9 cellular contexts compared by ENCODE assay signal in genomic region chr2:111173856-111174255, GRCh38.
"Had no signal": no experiment of that assay in that cellular context is flagged by ENCODE, and none has a peak within 500 bp of the region (broad histone marks: within the 10 kb centered on the region; RNA-seq: fewer than 3 reads in every experiment).

No MANE protein-coding gene starts in this region.

- H3K9me3 Mint-ChIP-seq: GM23338, H9, HFFc6 had no signal

- H3K4me2 ChIP-seq: GM23338 had no signal

- H3K9me3 ChIP-seq: HAP-1 had no signal

- H3K27ac ChIP-seq: GM23248 had no signal

- DNase-seq: GM23248, GOT3, H7, H9, HCEC 1CT, HFFc6 had no signal

- H3K27ac Mint-ChIP-seq: GM23338, H9, HFFc6 had no signal

- H2AFZ ChIP-seq: GM23248 had no signal

- ATAC-seq: GM23338, HCT116 had no signal

- H3K4me3 Mint-ChIP-seq: GM23338, H9, HFFc6 had no signal

- H3K4me3 ChIP-seq: GM23248, GM23338, HAP-1 had no signal

- H3K4me1 ChIP-seq: HAP-1 had no signal

- H3K36me3 ChIP-seq: HAP-1 had no signal

- H3K9ac ChIP-seq: GM23248 had no signal
